23 cellular contexts compared by ENCODE assay signal in the genomic region with DNA sequence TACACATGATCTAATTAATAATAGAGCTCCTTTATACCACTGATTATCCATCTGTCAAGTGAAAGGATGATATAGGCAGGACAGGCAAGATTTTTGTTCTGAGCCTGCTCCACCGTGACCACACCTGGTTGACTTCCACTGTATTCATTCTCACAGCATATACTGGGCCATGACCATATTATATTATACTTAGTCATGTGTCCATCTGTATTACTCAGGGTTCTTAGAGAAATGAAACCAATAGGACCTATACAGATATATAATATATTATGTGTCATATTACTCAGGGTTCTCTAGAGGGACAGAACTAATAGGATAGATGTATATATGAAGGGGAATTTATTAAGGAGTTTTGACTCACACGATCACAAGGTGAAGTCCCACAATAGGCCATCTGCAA.
"Had no signal": no experiment of that assay in that cellular context is flagged by ENCODE, and none has a peak within 500 bp of the region (broad histone marks: within the 10 kb centered on the region; RNA-seq: fewer than 3 reads in every experiment).

No MANE protein-coding gene starts in this region.

- H3K27ac ChIP-seq: PC-9, Peyer's patch, SJCRH30 had no signal

- H3K36me3 ChIP-seq: Peyer's patch, SJCRH30 had no signal

- H2AFZ ChIP-seq: PC-9 had no signal

- H3K4me3 ChIP-seq: PC-9, Peyer's patch, SJCRH30 had no signal

- H3K9me3 ChIP-seq: Peyer's patch, SJCRH30 had no signal

- H3K27me3 ChIP-seq: Peyer's patch, SJCRH30 had no signal

- ATAC-seq: HepG2, Right ventricle myocardium inferior had no signal

- H3K4me1 ChIP-seq: Peyer's patch had no signal

- DNase-seq: IMR-90, Karpas-422, KG1, MM.1S, NCI-H1048, NCI-H1105, NCI-H1417, NCI-H1436 treated with DMSO at 0.1 percent for 48 hours, NCI-H1694, NCI-H187 treated with DMSO at 0.1 percent for 48 hours, NCI-H2029 treated with DMSO at 0.1 percent for 48 hours, NCI-H2171 treated with DMSO at 0.1 percent for 48 hours, NCI-H345, NCI-H446 treated with DMSO at 0.1 percent for 48 hours, NCI-H510A treated with DMSO at 0.1 percent for 48 hours, NCI-H526, PC-9, Peyer's patch, SHP77 treated with DMSO at 0.1 percent for 48 hours, SJCRH30, T-helper 1 cell had no signal

- H3K4me2 ChIP-seq: PC-9 had no signal
